In the genomic region with DNA sequence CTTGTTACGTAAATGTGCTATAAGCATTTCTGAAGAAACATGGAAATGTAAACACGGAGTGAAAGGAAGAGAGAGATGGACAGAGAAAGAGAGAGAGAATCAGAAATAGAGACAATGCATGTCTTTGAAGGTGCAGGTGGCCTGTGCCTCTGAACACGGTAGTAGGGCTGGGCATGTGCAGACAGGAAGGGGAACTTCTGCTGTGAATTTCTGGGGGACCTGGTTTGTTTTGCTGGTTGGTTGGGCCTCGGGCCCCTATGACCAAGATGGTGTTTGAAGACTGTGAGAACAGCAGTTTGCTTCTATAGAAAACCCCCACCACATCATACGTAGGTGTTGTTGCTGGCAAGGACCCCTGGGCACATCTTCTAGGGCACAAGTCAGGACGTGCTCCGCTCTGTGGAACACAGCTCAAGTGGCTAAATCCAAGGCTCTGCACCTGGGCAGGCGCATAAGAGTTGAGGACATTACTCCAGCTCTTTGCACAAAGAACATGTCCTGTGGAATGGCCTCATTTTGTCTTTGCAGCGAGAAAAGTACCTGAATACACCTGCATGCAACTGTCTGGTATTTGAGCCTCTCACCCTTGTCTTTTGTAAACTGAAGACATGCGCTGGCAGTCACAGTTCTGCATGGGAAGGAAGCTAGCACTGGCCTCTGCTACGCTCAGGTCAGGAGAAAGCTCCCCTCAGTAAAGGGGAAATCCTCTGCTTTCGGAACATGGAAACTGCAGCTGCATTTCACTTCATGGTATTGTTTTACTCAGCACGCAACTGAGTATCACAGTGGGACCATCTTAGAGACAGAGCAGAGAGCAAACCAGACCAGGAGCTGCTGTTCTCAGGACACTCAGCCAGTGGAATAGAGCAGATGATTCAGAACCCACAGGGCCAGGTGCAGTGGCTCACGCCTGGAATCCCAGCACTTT, we compare ENCODE assay signal across 1 cellular context.
TF ChIP-seq lines count a peak whose summit lies in the region.

No MANE protein-coding gene starts in this region.

TF ChIP-seq in GM12878, 131 proteins besides CTCF, POLR2A, EP300 and RAD21:
- TF ChIP-seq BHLHE40 (IDR thresholded peaks at IDR 0.05; ENCODE audit: borderline replicate concordance in 1 of 2, low read depth in 2 of 2, low read length in 1 of 2) = peak in 1 of 2 experiments; percentile 20; a peak in 1 of 4 replicates
- TF ChIP-seq IKZF2 (IDR thresholded peaks at IDR 0.05) = peak in 1 of 2 experiments; percentile 16; a peak in 1 of 4 replicates
- 0 out of 2 replicates have a peak, but pooled peaks have one; percentile 14 for TF ChIP-seq TCF12 (IDR thresholded peaks at IDR 0.05; ENCODE audit: low read depth, low read length)
- TF ChIP-seq PAX5 (IDR thresholded peaks at IDR 0.05; ENCODE audit: borderline replicate concordance, low read depth, low read length) = no peak
- no peak for TF ChIP-seq E4F1 (IDR thresholded peaks at IDR 0.05; ENCODE audit: borderline replicate concordance, partially characterized antibody)
- no peak for TF ChIP-seq EGR1 (IDR thresholded peaks at IDR 0.05; ENCODE audit: borderline replicate concordance in 1 of 2, low read depth in 2 of 2, low read length in 2 of 2)
- TF ChIP-seq RUNX3 (IDR thresholded peaks at IDR 0.05; ENCODE audit: low read length) = peak; percentile 17; the same call in 1 of the 2 replicates
- no peak for TF ChIP-seq ZNF592 (IDR thresholded peaks at IDR 0.05)
- TF ChIP-seq FOS (IDR thresholded peaks at IDR 0.05; ENCODE audit: borderline replicate concordance, extremely low read depth, insufficient read length) = no peak
- TF ChIP-seq, protein P1, sequence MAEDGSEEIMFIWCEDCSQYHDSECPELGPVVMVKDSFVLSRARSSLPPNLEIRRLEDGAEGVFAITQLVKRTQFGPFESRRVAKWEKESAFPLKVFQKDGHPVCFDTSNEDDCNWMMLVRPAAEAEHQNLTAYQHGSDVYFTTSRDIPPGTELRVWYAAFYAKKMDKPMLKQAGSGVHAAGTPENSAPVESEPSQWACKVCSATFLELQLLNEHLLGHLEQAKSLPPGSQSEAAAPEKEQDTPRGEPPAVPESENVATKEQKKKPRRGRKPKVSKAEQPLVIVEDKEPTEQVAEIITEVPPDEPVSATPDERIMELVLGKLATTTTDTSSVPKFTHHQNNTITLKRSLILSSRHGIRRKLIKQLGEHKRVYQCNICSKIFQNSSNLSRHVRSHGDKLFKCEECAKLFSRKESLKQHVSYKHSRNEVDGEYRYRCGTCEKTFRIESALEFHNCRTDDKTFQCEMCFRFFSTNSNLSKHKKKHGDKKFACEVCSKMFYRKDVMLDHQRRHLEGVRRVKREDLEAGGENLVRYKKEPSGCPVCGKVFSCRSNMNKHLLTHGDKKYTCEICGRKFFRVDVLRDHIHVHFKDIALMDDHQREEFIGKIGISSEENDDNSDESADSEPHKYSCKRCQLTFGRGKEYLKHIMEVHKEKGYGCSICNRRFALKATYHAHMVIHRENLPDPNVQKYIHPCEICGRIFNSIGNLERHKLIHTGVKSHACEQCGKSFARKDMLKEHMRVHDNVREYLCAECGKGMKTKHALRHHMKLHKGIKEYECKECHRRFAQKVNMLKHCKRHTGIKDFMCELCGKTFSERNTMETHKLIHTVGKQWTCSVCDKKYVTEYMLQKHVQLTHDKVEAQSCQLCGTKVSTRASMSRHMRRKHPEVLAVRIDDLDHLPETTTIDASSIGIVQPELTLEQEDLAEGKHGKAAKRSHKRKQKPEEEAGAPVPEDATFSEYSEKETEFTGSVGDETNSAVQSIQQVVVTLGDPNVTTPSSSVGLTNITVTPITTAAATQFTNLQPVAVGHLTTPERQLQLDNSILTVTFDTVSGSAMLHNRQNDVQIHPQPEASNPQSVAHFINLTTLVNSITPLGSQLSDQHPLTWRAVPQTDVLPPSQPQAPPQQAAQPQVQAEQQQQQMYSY (CRISPR knock-in tag; IDR thresholded peaks at IDR 0.05) = no peak
- no peak for TF ChIP-seq CREB1 (IDR thresholded peaks at IDR 0.05; ENCODE audit: low read depth)
- TF ChIP-seq MAX (IDR thresholded peaks at IDR 0.05; ENCODE audit: low read depth, low read length) = no peak
- TF ChIP-seq NR2C2 (IDR thresholded peaks at IDR 0.05; ENCODE audit: borderline replicate concordance, control insufficient read depth, insufficient read length, low read depth) = no peak
- no peak for TF ChIP-seq SMARCA5 (IDR thresholded peaks at IDR 0.05)
- TF ChIP-seq, protein P2, sequence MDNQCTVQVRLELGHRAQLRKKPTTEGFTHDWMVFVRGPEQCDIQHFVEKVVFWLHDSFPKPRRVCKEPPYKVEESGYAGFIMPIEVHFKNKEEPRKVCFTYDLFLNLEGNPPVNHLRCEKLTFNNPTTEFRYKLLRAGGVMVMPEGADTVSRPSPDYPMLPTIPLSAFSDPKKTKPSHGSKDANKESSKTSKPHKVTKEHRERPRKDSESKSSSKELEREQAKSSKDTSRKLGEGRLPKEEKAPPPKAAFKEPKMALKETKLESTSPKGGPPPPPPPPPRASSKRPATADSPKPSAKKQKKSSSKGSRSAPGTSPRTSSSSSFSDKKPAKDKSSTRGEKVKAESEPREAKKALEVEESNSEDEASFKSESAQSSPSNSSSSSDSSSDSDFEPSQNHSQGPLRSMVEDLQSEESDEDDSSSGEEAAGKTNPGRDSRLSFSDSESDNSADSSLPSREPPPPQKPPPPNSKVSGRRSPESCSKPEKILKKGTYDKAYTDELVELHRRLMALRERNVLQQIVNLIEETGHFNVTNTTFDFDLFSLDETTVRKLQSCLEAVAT (IDR thresholded peaks at IDR 0.05) = no peak
- no peak for TF ChIP-seq STAT1 (conservative IDR thresholded peaks at IDR 0.05)
- 0 out of 2 replicates have a peak, but pooled peaks have one; percentile 7 for TF ChIP-seq TCF3 (IDR thresholded peaks at IDR 0.05; ENCODE audit: borderline replicate concordance, insufficient read depth, low read depth, low read length)
- TF ChIP-seq TCF7 (IDR thresholded peaks at IDR 0.05; ENCODE audit: borderline replicate concordance) = no peak
- TF ChIP-seq ZNF687 (IDR thresholded peaks at IDR 0.05) = peak; percentile 41; the same call in 1 of the 2 replicates
- TF ChIP-seq JUND (IDR thresholded peaks at IDR 0.05; ENCODE audit: low read depth, low read length) = no peak
- TF ChIP-seq PML (IDR thresholded peaks at IDR 0.05; ENCODE audit: low read length) = no peak
- TF ChIP-seq SIN3A (IDR thresholded peaks at IDR 0.05; ENCODE audit: low read depth, low read length) = no peak
- no peak for TF ChIP-seq GABPA (IDR thresholded peaks at IDR 0.05; ENCODE audit: low read depth)
- no peak for TF ChIP-seq ZBTB11 (CRISPR knock-in tag; IDR thresholded peaks at IDR 0.05)
